8 cellular contexts compared by ENCODE assay signal in the genomic region with DNA sequence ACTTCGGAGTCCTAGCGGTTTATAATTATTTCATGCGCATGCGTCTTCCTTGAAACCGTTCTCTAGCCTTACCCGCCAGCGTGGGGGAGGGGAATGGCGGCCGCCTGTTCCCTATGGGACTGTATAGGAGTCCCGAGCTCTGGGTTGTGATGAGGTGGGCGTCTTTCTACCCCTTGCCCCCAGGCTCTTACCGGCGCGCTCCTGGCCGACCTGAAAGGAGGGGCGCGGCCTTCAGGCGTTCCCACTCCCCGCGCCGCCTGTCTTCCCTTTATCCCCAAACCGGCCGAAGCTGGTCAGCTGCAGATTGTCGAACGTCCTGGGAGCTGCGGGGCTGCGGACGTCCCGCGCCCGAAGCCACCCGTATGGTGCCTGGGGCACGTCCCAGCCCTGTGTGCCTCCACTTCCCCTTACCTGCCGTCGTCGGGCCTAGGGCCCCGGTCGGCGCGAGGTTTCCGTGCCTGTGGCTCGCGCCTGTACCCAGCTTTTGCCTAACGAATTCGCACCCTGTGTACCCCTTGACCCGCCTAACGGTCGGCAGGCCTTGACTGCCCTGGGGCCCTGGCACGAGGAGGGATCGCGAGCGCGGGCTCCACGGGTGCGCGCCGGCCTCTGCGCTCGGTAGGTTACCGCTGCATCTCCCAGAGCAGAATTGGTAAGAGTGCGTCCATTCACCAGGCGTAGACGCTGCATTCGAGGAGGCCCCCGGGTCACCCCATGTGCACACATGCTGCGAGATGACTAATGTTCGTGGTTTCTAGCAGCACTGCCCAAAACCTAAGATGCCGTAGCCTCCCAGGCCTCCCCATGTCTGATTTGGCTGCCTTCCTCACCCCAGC. TPM values are rescaled to one million over a fixed set of nuclear protein-coding genes. Genes with fewer than 3 reads are reported as not detected.
DNase-seq lines count a peak whose midpoint lies in the region.

No MANE protein-coding gene starts in this region.

- H3K36me3 ChIP-seq in ES-I3 (ENCODE audit: insufficient read depth, low read length) (peaks cover 22% of the 10 kb centered on the region), urinary bladder (ENCODE audit: insufficient read depth) (peaks cover 2% of the 10 kb centered on the region)

- peaks cover 11% of the 10 kb centered on the region for H3K4me1 ChIP-seq in ES-I3 (ENCODE audit: insufficient read depth, low read length)
- peaks cover 1% of the 10 kb centered on the region for H3K4me1 ChIP-seq in urinary bladder (ENCODE audit: insufficient read depth)

- DNase-seq in HCEC 1CT (peak; percentile 92), NOMO-1 treated with dmso at 0.1 percent for 144 hours (lab: John Stamatoyannopoulos, UW; ENCODE audit: unreplicated experiment) (peak; percentile 58), fibroblast of the conjunctiva (ENCODE audit: low read depth) (peak; percentile 66), non-pigmented ciliary epithelial cell (ENCODE audit: low read depth) (peak; percentile 62), NCI-H187 (lab: John Stamatoyannopoulos, UW) (no peak)
- peak; percentile 38 for DNase-seq in activated T-helper 9 cell treated with anti-CD3 and anti-CD28 coated beads, Interleukin-2, amount 50 U/mL, for 16 hours (ENCODE audit: low read depth)

- H3K27ac ChIP-seq in urinary bladder (ENCODE audit: low read depth) = peak overlapping the region; percentile 92

- peak overlapping the region; percentile 48 for H3K4me3 ChIP-seq in urinary bladder (ENCODE audit: low read depth, low read length)

- H3K9ac ChIP-seq in ES-I3 (ENCODE audit: low read depth, low read length) = peak overlapping the region; percentile 92

- WGBS in urinary bladder = 5% methylated on average over 68 of the region's 68 CpGs

- H3K9me3 ChIP-seq in ES-I3 (ENCODE audit: control insufficient read depth, insufficient read depth, low read length) = no peaks in the 10 kb centered on the region

RNA-seq across cellular contexts. Expression of a gene that starts 0.7 kb away (rescaled TPM):
- 1,016 TPM for total RNA-seq in urinary bladder
- polyA plus RNA-seq in urinary bladder = 241 TPM

RNA-seq across cellular contexts. Expression of a gene that starts 56.7 kb away (rescaled TPM):
- total RNA-seq in urinary bladder = not detected
- polyA plus RNA-seq in urinary bladder = 0.11 TPM

Comparison
In these comparisons a context has a peak if more than half of its experiments do, and no peak if none do; other contexts are left out.
1. DNase-seq: peak in HCEC 1CT (single experiment), NOMO-1 treated with dmso at 0.1 percent for 144 hours (single experiment), activated T-helper 9 cell treated with anti-CD3 and anti-CD28 coated beads, Interleukin-2, amount 50 U/mL, for 16 hours (single experiment), fibroblast of the conjunctiva (single experiment) and non-pigmented ciliary epithelial cell (single experiment); none in NCI-H187 (0 of 2).